In the genomic region with DNA sequence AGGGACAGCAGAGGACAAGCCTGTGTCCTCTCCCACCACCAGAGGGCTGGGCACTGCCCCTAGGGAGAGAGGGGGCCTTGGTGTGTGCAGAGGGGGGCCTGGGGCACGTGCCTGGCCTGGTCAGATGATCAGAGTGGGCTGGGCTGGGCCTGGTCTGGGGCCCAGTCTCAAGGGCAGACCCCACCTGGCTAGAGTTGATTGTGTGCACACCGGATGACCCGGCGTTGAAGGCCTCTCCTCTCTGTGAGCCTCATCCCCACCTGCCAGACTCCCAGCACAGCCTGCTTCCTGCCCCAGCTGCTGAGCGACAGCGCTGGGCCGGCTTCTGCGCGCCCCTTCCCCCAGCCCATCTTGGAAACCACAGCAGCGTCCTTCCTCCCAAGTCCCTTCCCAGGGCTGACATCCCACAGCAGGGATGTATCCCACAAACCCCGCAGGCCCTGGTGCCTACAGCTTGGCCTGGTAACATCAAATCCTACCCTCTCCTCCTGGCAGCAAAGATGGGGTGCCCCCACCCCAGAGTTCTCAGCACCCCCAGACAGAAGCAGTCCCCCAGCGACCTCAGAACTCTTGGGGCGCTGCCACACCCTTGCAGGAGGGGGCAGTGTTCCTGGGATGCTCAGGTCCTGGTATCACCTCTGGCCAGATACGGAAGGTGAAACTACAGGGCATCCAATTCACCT, we compare ENCODE assay signal across 9 cellular contexts. TPM values are rescaled to one million over a fixed set of nuclear protein-coding genes. Genes with fewer than 3 reads are reported as not detected.
A peak's percentile ranks its signal among the peaks of the same experiment; 100 is the strongest.
DNase-seq lines count a peak whose midpoint lies in the region; ATAC-seq, FAIRE-seq and TF ChIP-seq lines count a peak whose summit lies in the region.
"Had no signal": no experiment of that assay in that cellular context is flagged by ENCODE, and none has a peak within 500 bp of the region (broad histone marks: within the 10 kb centered on the region; RNA-seq: fewer than 3 reads in every experiment).

No MANE protein-coding gene starts in this region.

- H3K9me3 Mint-ChIP-seq in natural killer cell, result no peaks in the 10 kb centered on the region

- H3K9ac ChIP-seq in HCT116 (ENCODE audit: low read length), result no peak overlapping the region

- TF ChIP-seq CTCF in AG04450 (IDR thresholded peaks at IDR 0.05; ENCODE audit: low read depth, low read length), result peak; percentile 18; the same call in 1 of the 2 replicates
- peak in 2 of 3 experiments; percentile 8 to 30; a peak in 2 of 6 replicates for TF ChIP-seq CTCF in HCT116 (IDR thresholded peaks at IDR 0.05 in 2 of 3, conservative IDR thresholded peaks at IDR 0.05 in 1 of 3; ENCODE audit: borderline replicate concordance in 1 of 3, insufficient read depth in 1 of 3, low read depth in 2 of 3, low read length in 2 of 3)
- no peak for TF ChIP-seq CTCF in natural killer cell (IDR thresholded peaks at IDR 0.05)

- no peak overlapping the region for H3K27ac ChIP-seq in AG04450 (ENCODE audit: low read depth, low read length)
- H3K27ac ChIP-seq in HCT116 (ENCODE audit: low read depth, low read length), result peak overlapping the region; percentile 38; the same call in 1 of the 2 replicates
- H3K27ac ChIP-seq in caudate nucleus (ENCODE audit: low read depth, low read length), result peak overlapping the region; percentile 94

- BruUV-seq in HCT116 (replicated peaks; lab: Mats Ljungman, UMichigan), result no TSS peak

- H3K27ac Mint-ChIP-seq in natural killer cell, result peak overlapping the region; percentile 38 to 85

- peak overlapping the region; percentile 68 for H3K4me3 Mint-ChIP-seq in natural killer cell

- H3K36me3 Mint-ChIP-seq in natural killer cell, result no peaks in the 10 kb centered on the region

- H3K27me3 ChIP-seq in AG04450 (ENCODE audit: control insufficient read depth, insufficient read depth, low read length), result no peaks in the 10 kb centered on the region
- no peaks in the 10 kb centered on the region for H3K27me3 ChIP-seq in HCT116 (ENCODE audit: insufficient read depth, low read length)

- FAIRE-seq in frontal cortex (lab: Jason Lieb, UNC), result no peak

- H4K20me1 ChIP-seq in HCT116 (ENCODE audit: insufficient read depth), result peaks cover 6% of the 10 kb centered on the region; the same call in 1 of the 2 replicates

- ATAC-seq in HCT116, result no peak
- ATAC-seq in natural killer cell, result no peak
- ATAC-seq: Panc1 had no signal

- H2AFZ ChIP-seq in HCT116 (ENCODE audit: low read depth, low read length, poor library complexity, severe bottlenecking), result no peak overlapping the region

- no peak overlapping the region for H3K4me3 ChIP-seq in AG04450 (ENCODE audit: low read depth, low read length)
- no peak overlapping the region for H3K4me3 ChIP-seq in HCT116 (replicated peaks in 1 of 2; ENCODE audit: low read depth in 1 of 2, low read length in 2 of 2)

- CTCF ChIA-PET in AG04450 (lab: Charles Lee) (interaction anchor here (0.5 kb wide), 1 partner anchor 31 kb away, joined by 3 read pairs; no protein-coding TSS in a partner anchor), HCT116 (lab: Charles Lee) (no interaction called here)

- H3K4me2 ChIP-seq in HCT116 (ENCODE audit: low read length), result no peak overlapping the region

- peaks cover 10 to 11% of the 10 kb centered on the region in 2 experiments; a peak in 3 of 4 replicates for H3K36me3 ChIP-seq in HCT116 (ENCODE audit: control insufficient read depth in 1 of 2, insufficient read depth in 2 of 2, low read length in 2 of 2)

- TF ChIP-seq RAD21 in HCT116 (IDR thresholded peaks at IDR 0.05; ENCODE audit: low read depth), result no peak

- H3K79me2 ChIP-seq in HCT116 (ENCODE audit: insufficient read depth, low read length), result peaks cover 100% of the 10 kb centered on the region

- H3K4me1 Mint-ChIP-seq in natural killer cell, result peaks cover 35 to 64% of the 10 kb centered on the region in 2 donors

- RAD21 ChIA-PET in HCT116 (lab: Charles Lee; ENCODE audit: low non-redundant PET in 1 of 2, low total read pairs in 2 of 2, uncharacterized antibody in 2 of 2, unreplicated experiment in 2 of 2), result no interaction called here

- TF ChIP-seq POLR2A in HCT116 (IDR thresholded peaks at IDR 0.05; ENCODE audit: borderline replicate concordance, extremely low read depth, insufficient read depth, insufficient read length), result no peak

- H3K4me1 ChIP-seq in HCT116 (ENCODE audit: control insufficient read depth in 1 of 2, insufficient read depth in 2 of 2, low read length in 2 of 2), result peaks cover 8 to 29% of the 10 kb centered on the region in 2 experiments

- H3K9me3 ChIP-seq in AG04450 (ENCODE audit: control insufficient read depth, insufficient read depth, low read length) (no peaks in the 10 kb centered on the region; the same call in 1 of the 2 replicates), HCT116 (ENCODE audit: control insufficient read depth in 1 of 2, insufficient read depth in 1 of 2, low read depth in 1 of 2, low read length in 2 of 2) (no peaks in the 10 kb centered on the region)

- no peaks in the 10 kb centered on the region for H3K27me3 Mint-ChIP-seq in natural killer cell (ENCODE audit: low read depth in 2 of 2)

- no peak for DNase-seq in AG04450 (ENCODE audit: low read depth, low spot score)
- no peak for DNase-seq in HCT116 (ENCODE audit: low read depth, low spot score)
- no peak for DNase-seq in caudate nucleus (lab: John Stamatoyannopoulos, UW)
- DNase-seq in natural killer cell, result no peak
- no peak for DNase-seq in NK-92 treated with Interleukin-12 subunit alpha and Interleukin-12 subunit beta, amount 100 ng/mL, for 24 hours (lab: John Stamatoyannopoulos, UW)
- DNase-seq in frontal cortex (ENCODE audit: low spot score in 2 of 2), result no peak
- DNase-seq in NCI-H1105 treated with DMSO at 0.1 percent for 48 hours (lab: John Stamatoyannopoulos, UW), result no peak
- DNase-seq in glomerular visceral epithelial cell (ENCODE audit: extremely low spot score), result no peak

- intact Hi-C loops in HCT116 (cut with micrococcal nuclease) (no loop called here), natural killer cell (cut with micrococcal nuclease) (no loop called here)

- POLR2A ChIA-PET in AG04450 (lab: Yijun Ruan, JAX), result interaction anchor here (1.4 to 1.5 kb wide), 3 partner anchors 11 to 19 kb away, joined by 6 read pairs; partner anchors contain the start of genes CD81 and TSSC4
- POLR2A ChIA-PET in HCT116 (lab: Charles Lee), result no interaction called here

- H3K9me2 ChIP-seq in HCT116 (ENCODE audit: insufficient read depth), result no peaks in the 10 kb centered on the region

TF ChIP-seq in HCT116, 20 proteins besides CTCF, POLR2A, EP300 and RAD21:
- TF ChIP-seq SIN3A (IDR thresholded peaks at IDR 0.05; ENCODE audit: low read depth), result no peak
- no peak for TF ChIP-seq SP1 (IDR thresholded peaks at IDR 0.05; ENCODE audit: low read depth)
- no peak for TF ChIP-seq EZH2phosphoT487 (IDR thresholded peaks at IDR 0.05; ENCODE audit: borderline replicate concordance)
- TF ChIP-seq MAX (IDR thresholded peaks at IDR 0.05), result no peak
- no peak for TF ChIP-seq POLR2AphosphoS5 (IDR thresholded peaks at IDR 0.05; ENCODE audit: low read depth, low read length)
- no peak for TF ChIP-seq FOSL1 (IDR thresholded peaks at IDR 0.05; ENCODE audit: low read depth)
- TF ChIP-seq ZFX (IDR thresholded peaks at IDR 0.05), result no peak
- TF ChIP-seq, protein P1, sequence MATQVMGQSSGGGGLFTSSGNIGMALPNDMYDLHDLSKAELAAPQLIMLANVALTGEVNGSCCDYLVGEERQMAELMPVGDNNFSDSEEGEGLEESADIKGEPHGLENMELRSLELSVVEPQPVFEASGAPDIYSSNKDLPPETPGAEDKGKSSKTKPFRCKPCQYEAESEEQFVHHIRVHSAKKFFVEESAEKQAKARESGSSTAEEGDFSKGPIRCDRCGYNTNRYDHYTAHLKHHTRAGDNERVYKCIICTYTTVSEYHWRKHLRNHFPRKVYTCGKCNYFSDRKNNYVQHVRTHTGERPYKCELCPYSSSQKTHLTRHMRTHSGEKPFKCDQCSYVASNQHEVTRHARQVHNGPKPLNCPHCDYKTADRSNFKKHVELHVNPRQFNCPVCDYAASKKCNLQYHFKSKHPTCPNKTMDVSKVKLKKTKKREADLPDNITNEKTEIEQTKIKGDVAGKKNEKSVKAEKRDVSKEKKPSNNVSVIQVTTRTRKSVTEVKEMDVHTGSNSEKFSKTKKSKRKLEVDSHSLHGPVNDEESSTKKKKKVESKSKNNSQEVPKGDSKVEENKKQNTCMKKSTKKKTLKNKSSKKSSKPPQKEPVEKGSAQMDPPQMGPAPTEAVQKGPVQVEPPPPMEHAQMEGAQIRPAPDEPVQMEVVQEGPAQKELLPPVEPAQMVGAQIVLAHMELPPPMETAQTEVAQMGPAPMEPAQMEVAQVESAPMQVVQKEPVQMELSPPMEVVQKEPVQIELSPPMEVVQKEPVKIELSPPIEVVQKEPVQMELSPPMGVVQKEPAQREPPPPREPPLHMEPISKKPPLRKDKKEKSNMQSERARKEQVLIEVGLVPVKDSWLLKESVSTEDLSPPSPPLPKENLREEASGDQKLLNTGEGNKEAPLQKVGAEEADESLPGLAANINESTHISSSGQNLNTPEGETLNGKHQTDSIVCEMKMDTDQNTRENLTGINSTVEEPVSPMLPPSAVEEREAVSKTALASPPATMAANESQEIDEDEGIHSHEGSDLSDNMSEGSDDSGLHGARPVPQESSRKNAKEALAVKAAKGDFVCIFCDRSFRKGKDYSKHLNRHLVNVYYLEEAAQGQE (IDR thresholded peaks at IDR 0.05; ENCODE audit: low read depth), result no peak

RNA-seq across cellular contexts. Expression of gene TSSC4, which starts 11.1 kb away (rescaled TPM):
- 13.3 and 19.2 TPM in 2 replicates for polyA plus RNA-seq in AG04450 (2011; rRNA removed)
- polyA minus RNA-seq in AG04450 (2011; rRNA and poly(A)+ RNA removed), result 10.3 and 15.1 TPM in 2 replicates
- total RNA-seq in HCT116 (2021; ENCODE audit: unreplicated experiment), result 47.1 TPM
- 40.5 and 46.1 TPM in 2 replicates for polyA plus RNA-seq in HCT116 (2012)
- total RNA-seq in natural killer cell, result 10 to 100 TPM; 52.8 to 67.9 (median 59.3) TPM
- total RNA-seq in frontal cortex, result 31.8 TPM

RNA-seq across cellular contexts. Expression of gene CD81, which starts 12.4 kb away (rescaled TPM):
- 260 and 359 TPM in 2 replicates for polyA plus RNA-seq in AG04450 (2011; rRNA removed)
- 392 and 552 TPM in 2 replicates for polyA minus RNA-seq in AG04450 (2011; rRNA and poly(A)+ RNA removed)
- total RNA-seq in HCT116 (2021; ENCODE audit: unreplicated experiment) (296 TPM), natural killer cell (100 to 1,000 TPM; 263 to 292 (median 263) TPM), frontal cortex (67.7 TPM)
- 454 and 578 TPM in 2 replicates for polyA plus RNA-seq in HCT116 (2012)

RNA-seq across cellular contexts. Expression of gene TRPM5, which starts 54.8 kb away (rescaled TPM):
- polyA plus RNA-seq in AG04450 (2011; rRNA removed), result not detected in 2 replicates
- polyA minus RNA-seq in AG04450 (2011; rRNA and poly(A)+ RNA removed), result not detected in 2 replicates
- 0.07 TPM for total RNA-seq in HCT116 (2021; ENCODE audit: unreplicated experiment)
- polyA plus RNA-seq in HCT116 (2012), result not detected in 2 replicates
- total RNA-seq in natural killer cell, result not detected
- not detected for total RNA-seq in frontal cortex

RNA-seq across cellular contexts. Expression of gene KCNQ1, which starts 55.3 kb away (rescaled TPM):
- not detected in 2 replicates for polyA plus RNA-seq in AG04450 (2011; rRNA removed)
- not detected in 2 replicates for polyA minus RNA-seq in AG04450 (2011; rRNA and poly(A)+ RNA removed)
- total RNA-seq in HCT116 (2021; ENCODE audit: unreplicated experiment), result 10.7 TPM
- polyA plus RNA-seq in HCT116 (2012), result 8.5 and 10.8 TPM in 2 replicates
- total RNA-seq in natural killer cell, result 1 to 10 TPM; 1.9 to 7.8 (median 3.3) TPM
- under 0.01 TPM for total RNA-seq in frontal cortex
